ENCODE assay signal across 17 cellular contexts in the genomic region with DNA sequence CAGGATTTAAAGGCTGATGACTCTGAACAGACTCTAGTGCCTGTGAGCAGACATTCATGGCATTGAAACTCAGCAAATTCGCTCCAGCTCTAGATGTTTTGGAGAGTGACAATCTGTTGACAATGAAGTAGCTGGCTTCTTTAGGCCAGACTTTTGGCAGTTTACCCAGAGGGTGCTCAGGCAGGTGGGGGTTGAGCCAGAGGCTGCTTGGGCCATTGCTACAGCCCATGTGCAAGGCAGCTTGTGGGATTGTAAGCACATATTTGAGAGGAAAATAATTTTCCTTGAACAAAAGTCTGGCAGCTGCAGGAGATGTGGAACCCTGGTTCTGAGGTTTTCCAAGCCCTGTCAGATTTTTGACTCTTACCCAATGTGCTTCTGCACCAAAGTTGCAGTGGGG.
DNase-seq lines count a peak whose midpoint lies in the region; ATAC-seq and TF ChIP-seq lines count a peak whose summit lies in the region.
"Had no signal": no experiment of that assay in that cellular context is flagged by ENCODE, and none has a peak within 500 bp of the region (broad histone marks: within the 10 kb centered on the region; RNA-seq: fewer than 3 reads in every experiment).

No MANE protein-coding gene starts in this region.

- no peak overlapping the region for H4K12ac ChIP-seq in trophoblast cell (ENCODE audit: low read depth, low read length)

- no peak overlapping the region for H2BK120ac ChIP-seq in trophoblast cell (ENCODE audit: insufficient read depth, low read length, poor library complexity)

- H3K14ac ChIP-seq in trophoblast cell (ENCODE audit: low read length): no peak overlapping the region

- no peak overlapping the region for H3K4me2 ChIP-seq in trophoblast cell (ENCODE audit: low read length)
- H3K4me2 ChIP-seq: BLaER1, PC-9 had no signal

- H4K8ac ChIP-seq in trophoblast cell (ENCODE audit: low read depth, low read length): no peak overlapping the region

- TF ChIP-seq CTCF in AG10803 (conservative IDR thresholded peaks at IDR 0.05; ENCODE audit: low read length) (no peak), fibroblast of the aortic adventitia (IDR thresholded peaks at IDR 0.05; ENCODE audit: insufficient read depth, low read length) (no peak)

- no peak overlapping the region for H2BK5ac ChIP-seq in trophoblast cell (ENCODE audit: low read depth, low read length, poor library complexity)

- no peak overlapping the region for H2AK5ac ChIP-seq in trophoblast cell (ENCODE audit: low read length)

- no peaks in the 10 kb centered on the region for H3K4me1 ChIP-seq in trophoblast cell (ENCODE audit: control insufficient read depth in 1 of 2, insufficient read depth in 2 of 2, low read length in 2 of 2)
- H3K4me1 ChIP-seq: BLaER1 had no signal

- no peaks in the 10 kb centered on the region for H3K27me3 ChIP-seq in trophoblast cell (ENCODE audit: insufficient read depth, low read length)
- H3K27me3 ChIP-seq: BLaER1 had no signal

- H3K79me1 ChIP-seq in trophoblast cell (ENCODE audit: low read length): no peaks in the 10 kb centered on the region

- H3K79me2 ChIP-seq in trophoblast cell (ENCODE audit: control insufficient read depth, insufficient read depth, low read length, poor library complexity): no peaks in the 10 kb centered on the region

- H3K36me3 ChIP-seq in trophoblast cell (ENCODE audit: control insufficient read depth in 1 of 2, insufficient read depth in 2 of 2, low read length in 2 of 2): no peaks in the 10 kb centered on the region
- H3K36me3 ChIP-seq: BLaER1 had no signal

- no peak for ATAC-seq in HG02870 (IDR thresholded peaks at IDR 0.05; ENCODE audit: unreplicated experiment)
- ATAC-seq: HCT116 had no signal

- no peak overlapping the region for H2BK12ac ChIP-seq in trophoblast cell (ENCODE audit: low read length)

- H3K9ac ChIP-seq in trophoblast cell (ENCODE audit: low read length): no peak overlapping the region
- H3K9ac ChIP-seq: BLaER1 had no signal

- peaks cover 4% of the 10 kb centered on the region for H3K9me3 ChIP-seq in trophoblast cell (ENCODE audit: insufficient read depth, low read depth, low read length)
- H3K9me3 ChIP-seq: BLaER1 had no signal

- no peak overlapping the region for H3K27ac ChIP-seq in trophoblast cell (ENCODE audit: low read depth, low read length)
- H3K27ac ChIP-seq: BLaER1, PC-9 had no signal

- no CpG with 5 or more reads among the region's 1 CpG for WGBS in trophoblast cell (ENCODE audit: extremely low coverage, insufficient coverage, insufficient read length)

- no peak overlapping the region for H3K18ac ChIP-seq in trophoblast cell (ENCODE audit: low read length)

- H3K23ac ChIP-seq in trophoblast cell (ENCODE audit: low read length): no peak overlapping the region

- H2AFZ ChIP-seq in trophoblast cell (ENCODE audit: insufficient read depth, low read length, poor library complexity): no peak overlapping the region
- H2AFZ ChIP-seq: PC-9 had no signal

- no peak overlapping the region for H3K4ac ChIP-seq in trophoblast cell (ENCODE audit: low read depth, low read length)

- H3K4me3 ChIP-seq in AG10803 (ENCODE audit: low read length): no peak overlapping the region
- H3K4me3 ChIP-seq in fibroblast of the aortic adventitia (ENCODE audit: low read depth, low read length): no peak overlapping the region
- H3K4me3 ChIP-seq in trophoblast cell (ENCODE audit: low read depth, low read length): no peak overlapping the region
- H3K4me3 ChIP-seq: BLaER1, PC-9 had no signal

- H4K91ac ChIP-seq in trophoblast cell (ENCODE audit: low read depth, low read length): no peak overlapping the region

- DNase-seq in AG10803 (ENCODE audit: low read depth) (peak; percentile 97), GM04504 (ENCODE audit: low read depth) (peak; percentile 65), astrocyte of the hippocampus (ENCODE audit: low read depth, low spot score) (peak; percentile 65), fibroblast of the aortic adventitia (ENCODE audit: low read depth) (peak; percentile 46), HPDE6-E6E7 (ENCODE audit: extremely low spot score) (no peak), trophoblast cell (no peak)
- DNase-seq in stimulated activated CD4-positive, alpha-beta T cell treated with anti-CD3 and anti-CD28 coated beads, Interleukin-4, amount 100 ng/mL, for 4 hours: no peak
- DNase-seq: ACHN; CD8-positive, alpha-beta memory T cell; NCI-H1092 treated with DMSO at 0.1 percent for 48 hours; NCI-H1694 treated with DMSO at 0.1 percent for 48 hours; NCI-H69; PC-9; SHP77 had no signal

Comparison
In these comparisons a context has a peak if more than half of its experiments do, and no peak if none do; other contexts are left out.
1. DNase-seq: peak in AG10803 (single experiment), GM04504 (single experiment), astrocyte of the hippocampus (single experiment) and fibroblast of the aortic adventitia (single experiment); none in HPDE6-E6E7 (single experiment), stimulated activated CD4-positive, alpha-beta T cell treated with anti-CD3 and anti-CD28 coated beads, Interleukin-4, amount 100 ng/mL, for 4 hours (0 of 2) and trophoblast cell (0 of 2).